9 cellular contexts compared by ENCODE assay signal in the genomic region with DNA sequence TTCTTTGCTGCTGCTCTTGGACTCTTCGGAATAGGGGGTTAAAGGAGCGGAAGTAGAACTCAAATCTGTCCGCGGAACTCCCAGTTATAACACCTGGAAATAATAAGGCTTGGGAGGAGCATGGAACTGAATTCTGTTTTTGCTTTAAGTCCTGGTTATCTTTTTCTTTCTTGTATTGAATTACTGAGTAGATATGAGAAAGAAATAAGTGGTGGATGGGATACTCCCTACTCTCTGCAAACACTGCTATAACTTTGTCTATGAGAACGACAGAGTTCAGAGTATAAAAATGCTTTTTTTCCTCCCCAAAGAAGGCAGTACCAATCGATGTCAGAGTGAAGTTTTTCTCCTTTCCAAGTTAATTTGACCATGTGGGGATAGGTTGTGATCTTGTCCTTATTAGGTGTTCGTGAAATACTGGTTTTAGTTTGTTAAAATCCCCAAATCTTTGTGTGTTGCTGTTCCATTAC. TPM values are rescaled to one million over a fixed set of nuclear protein-coding genes. Genes with fewer than 3 reads are reported as not detected.
DNase-seq lines count a peak whose midpoint lies in the region; ATAC-seq, FAIRE-seq and TF ChIP-seq lines count a peak whose summit lies in the region.
"Had no signal": no experiment of that assay in that cellular context is flagged by ENCODE, and none has a peak within 500 bp of the region (broad histone marks: within the 10 kb centered on the region; RNA-seq: fewer than 3 reads in every experiment).

No MANE protein-coding gene starts in this region.

- TF ChIP-seq CTCF in K562 (IDR thresholded peaks at IDR 0.05 in 2 of 3, conservative IDR thresholded peaks at IDR 0.05 in 1 of 3; ENCODE audit: insufficient read depth in 2 of 3, low read depth in 1 of 3, low read length in 3 of 3) = no peak
- TF ChIP-seq CTCF in kidney (IDR thresholded peaks at IDR 0.05; ENCODE audit: borderline replicate concordance, extremely low read depth, insufficient read depth) = no peak

- peaks cover 81% of the 10 kb centered on the region for H3K79me2 ChIP-seq in K562 (ENCODE audit: control insufficient read depth, insufficient read depth, low read length)

- in situ Hi-C loops in K562 (cut with MboI) = no loop called here

- no peak for TF ChIP-seq POLR2A in K562 (conservative IDR thresholded peaks at IDR 0.05)

- DNase-seq in SKM-1 treated with dmso at 0.1 percent for 144 hours (lab: John Stamatoyannopoulos, UW; ENCODE audit: unreplicated experiment) = peak; percentile 11
- no peak for DNase-seq in SKM-1 (lab: John Stamatoyannopoulos, UW; ENCODE audit: unreplicated experiment)
- peak; percentile 64 for DNase-seq in NCI-H2171 treated with DMSO at 0.1 percent for 48 hours (lab: John Stamatoyannopoulos, UW)
- peak in 1 of 4 experiments; percentile 38 for DNase-seq in K562 (ENCODE audit: extremely low read depth in 1 of 4, low spot score in 3 of 4)
- DNase-seq in kidney = no peak
- DNase-seq in stromal cell of bone marrow (ENCODE audit: low read depth) = peak; percentile 43
- no peak for DNase-seq in COR-L47 (lab: John Stamatoyannopoulos, UW)

- H3K9me1 ChIP-seq in K562 (ENCODE audit: control insufficient read depth, insufficient read depth, low read length) = no peaks in the 10 kb centered on the region

- H2AFZ ChIP-seq in K562 (ENCODE audit: low read depth, low read length) = peak overlapping the region; percentile 43

- WGBS in K562 (ENCODE audit: insufficient coverage, low coverage, missing lambda C conversion rate) = 4% methylated on average over 6 of the region's 7 CpGs

- POLR2A ChIA-PET in K562 (lab: Yijun Ruan, JAX) = no interaction called here

- ATAC-seq in K562 = no peak
- ATAC-seq in HG03039 (IDR thresholded peaks at IDR 0.05; ENCODE audit: unreplicated experiment) = no peak

- intact Hi-C loops in K562 (cut with micrococcal nuclease) (loop anchor here (5.0 kb wide), 2 partner anchors 67 to 142 kb away; no protein-coding TSS in a partner anchor), kidney (cut with DNase I) (no loop called here)

- no peaks in the 10 kb centered on the region for H3K27me3 ChIP-seq in K562 (ENCODE audit: control insufficient read depth in 2 of 2, insufficient read depth in 2 of 2, low read length in 2 of 2)

- no peaks in the 10 kb centered on the region for H4K20me1 ChIP-seq in K562 (replicated peaks; ENCODE audit: control insufficient read depth, insufficient read depth, low read length)

- no peak for TF ChIP-seq RAD21 in K562 (CRISPR knock-in tag; conservative IDR thresholded peaks at IDR 0.05 in 1 of 2, IDR thresholded peaks at IDR 0.05 in 1 of 2)

- CTCF ChIA-PET in K562 (lab: Yijun Ruan, JAX; ENCODE audit: low intra/inter-chr PET ratio) = no interaction called here

- peaks cover 0 to 12% of the 10 kb centered on the region in 2 experiments; a peak in 3 of 5 replicates for H3K4me1 ChIP-seq in K562 (replicated peaks in 1 of 2; ENCODE audit: control insufficient read depth in 2 of 2, insufficient read depth in 2 of 2, low read length in 2 of 2)
- H3K4me1 ChIP-seq in kidney (ENCODE audit: control insufficient read depth in 1 of 2, insufficient read depth in 1 of 2, low read depth in 1 of 2, low read length in 2 of 2) = peaks cover 2 to 12% of the 10 kb centered on the region in 2 donors

- H3K36me3 ChIP-seq in K562 (ENCODE audit: control insufficient read depth, insufficient read depth, low read length) (peaks cover 4% of the 10 kb centered on the region; the same call in 1 of the 3 replicates), kidney (ENCODE audit: control insufficient read depth in 1 of 2, insufficient read depth in 2 of 2, low read length in 2 of 2) (no peaks in the 10 kb centered on the region)

- H3K9me3 ChIP-seq in K562 (replicated peaks; ENCODE audit: control insufficient read depth, insufficient read depth, low read depth, low read length) (peaks cover 3% of the 10 kb centered on the region; the same call in 1 of the 2 replicates), kidney (ENCODE audit: control insufficient read depth in 1 of 2, low read length in 2 of 2) (peaks cover 0 to under 1% of the 10 kb centered on the region in 2 donors)

- H3K27ac ChIP-seq in K562 (ENCODE audit: extremely low read depth, low read depth, low read length) = peak overlapping the region; percentile 87
- peak overlapping the region; percentile 86 to 88 for H3K27ac ChIP-seq in kidney (ENCODE audit: low read depth in 2 of 2, low read length in 2 of 2)

- FAIRE-seq in K562 (lab: Jason Lieb, UNC) (no peak), kidney (lab: Jason Lieb, UNC) (no peak)
- FAIRE-seq: frontal cortex had no signal

- TSS peak; percentile 53 for BruUV-seq in K562 (replicated peaks; lab: Mats Ljungman, UMichigan)

- peak overlapping the region; percentile 80 for H3K4me2 ChIP-seq in K562 (ENCODE audit: insufficient read depth, low read length)

- H3K4me3 ChIP-seq in K562 = peak overlapping the region; percentile 95
- H3K4me3 ChIP-seq in kidney (ENCODE audit: low read length in 2 of 2) = peak overlapping the region; percentile 56 to 63

- TF ChIP-seq EP300 in K562 (IDR thresholded peaks at IDR 0.05; ENCODE audit: low read length) = no peak

- peak overlapping the region; percentile 87 to 97; a peak in 3 of 4 replicates for H3K9ac ChIP-seq in K562 (ENCODE audit: insufficient read depth in 1 of 2, low read depth in 2 of 2, low read length in 2 of 2)
- peak overlapping the region in 1 of 2 donors; percentile 70 for H3K9ac ChIP-seq in kidney (ENCODE audit: low read length in 2 of 2)

TF ChIP-seq in K562, 482 proteins besides CTCF, POLR2A, EP300 and RAD21 (continues in another document):
- TF ChIP-seq, protein P1, sequence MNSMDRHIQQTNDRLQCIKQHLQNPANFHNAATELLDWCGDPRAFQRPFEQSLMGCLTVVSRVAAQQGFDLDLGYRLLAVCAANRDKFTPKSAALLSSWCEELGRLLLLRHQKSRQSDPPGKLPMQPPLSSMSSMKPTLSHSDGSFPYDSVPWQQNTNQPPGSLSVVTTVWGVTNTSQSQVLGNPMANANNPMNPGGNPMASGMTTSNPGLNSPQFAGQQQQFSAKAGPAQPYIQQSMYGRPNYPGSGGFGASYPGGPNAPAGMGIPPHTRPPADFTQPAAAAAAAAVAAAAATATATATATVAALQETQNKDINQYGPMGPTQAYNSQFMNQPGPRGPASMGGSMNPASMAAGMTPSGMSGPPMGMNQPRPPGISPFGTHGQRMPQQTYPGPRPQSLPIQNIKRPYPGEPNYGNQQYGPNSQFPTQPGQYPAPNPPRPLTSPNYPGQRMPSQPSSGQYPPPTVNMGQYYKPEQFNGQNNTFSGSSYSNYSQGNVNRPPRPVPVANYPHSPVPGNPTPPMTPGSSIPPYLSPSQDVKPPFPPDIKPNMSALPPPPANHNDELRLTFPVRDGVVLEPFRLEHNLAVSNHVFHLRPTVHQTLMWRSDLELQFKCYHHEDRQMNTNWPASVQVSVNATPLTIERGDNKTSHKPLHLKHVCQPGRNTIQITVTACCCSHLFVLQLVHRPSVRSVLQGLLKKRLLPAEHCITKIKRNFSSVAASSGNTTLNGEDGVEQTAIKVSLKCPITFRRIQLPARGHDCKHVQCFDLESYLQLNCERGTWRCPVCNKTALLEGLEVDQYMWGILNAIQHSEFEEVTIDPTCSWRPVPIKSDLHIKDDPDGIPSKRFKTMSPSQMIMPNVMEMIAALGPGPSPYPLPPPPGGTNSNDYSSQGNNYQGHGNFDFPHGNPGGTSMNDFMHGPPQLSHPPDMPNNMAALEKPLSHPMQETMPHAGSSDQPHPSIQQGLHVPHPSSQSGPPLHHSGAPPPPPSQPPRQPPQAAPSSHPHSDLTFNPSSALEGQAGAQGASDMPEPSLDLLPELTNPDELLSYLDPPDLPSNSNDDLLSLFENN (IDR thresholded peaks at IDR 0.05; ENCODE audit: low read depth in 2 of 2, low read length in 2 of 2) = peak in 1 of 2 experiments; percentile 80; a peak in 1 of 4 replicates
- TF ChIP-seq, protein P2, sequence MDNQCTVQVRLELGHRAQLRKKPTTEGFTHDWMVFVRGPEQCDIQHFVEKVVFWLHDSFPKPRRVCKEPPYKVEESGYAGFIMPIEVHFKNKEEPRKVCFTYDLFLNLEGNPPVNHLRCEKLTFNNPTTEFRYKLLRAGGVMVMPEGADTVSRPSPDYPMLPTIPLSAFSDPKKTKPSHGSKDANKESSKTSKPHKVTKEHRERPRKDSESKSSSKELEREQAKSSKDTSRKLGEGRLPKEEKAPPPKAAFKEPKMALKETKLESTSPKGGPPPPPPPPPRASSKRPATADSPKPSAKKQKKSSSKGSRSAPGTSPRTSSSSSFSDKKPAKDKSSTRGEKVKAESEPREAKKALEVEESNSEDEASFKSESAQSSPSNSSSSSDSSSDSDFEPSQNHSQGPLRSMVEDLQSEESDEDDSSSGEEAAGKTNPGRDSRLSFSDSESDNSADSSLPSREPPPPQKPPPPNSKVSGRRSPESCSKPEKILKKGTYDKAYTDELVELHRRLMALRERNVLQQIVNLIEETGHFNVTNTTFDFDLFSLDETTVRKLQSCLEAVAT (IDR thresholded peaks at IDR 0.05) = peak in 1 of 2 experiments; percentile 98; a peak in 2 of 4 replicates
- no peak for TF ChIP-seq TEAD2 (tag; IDR thresholded peaks at IDR 0.05)
- no peak for TF ChIP-seq MAZ (CRISPR knock-in tag; conservative IDR thresholded peaks at IDR 0.05 in 1 of 2, IDR thresholded peaks at IDR 0.05 in 1 of 2)
- TF ChIP-seq SMARCB1 (IDR thresholded peaks at IDR 0.05; ENCODE audit: insufficient read length, low read depth) = no peak
- peak; percentile 98 for TF ChIP-seq ZBTB17 (CRISPR knock-in tag; IDR thresholded peaks at IDR 0.05)
- 0 out of 2 replicates have a peak, but pooled peaks have one; percentile 13 for TF ChIP-seq ZNF384 (IDR thresholded peaks at IDR 0.05; ENCODE audit: low read depth, low read length)

RNA-seq across cellular contexts. Expression of a gene that starts 1.2 kb away (rescaled TPM):
- 52.2 and 109 TPM in 2 replicates for total RNA-seq in K562 (2011; cell fraction: chromatin; rRNA removed; ENCODE audit: low replicate concordance)
- total RNA-seq in K562 (2011; cell fraction: nucleolus; rRNA removed) = 26.7 and 28.7 TPM in 2 replicates
- 44.5 and 49.4 TPM in 2 replicates for total RNA-seq in K562 (2011; cell fraction: nucleoplasm; rRNA removed)
- total RNA-seq in K562 (2014; rRNA removed) = 13.0 and 14.7 TPM in 2 replicates
- 16.6 and 18.8 TPM in 2 replicates for total RNA-seq in K562 (2014; rRNA removed; fragmentation: Illumina TruSeq; extraction: Trizol)
- 16.9 and 17.0 TPM in 2 replicates for total RNA-seq in K562 (2015; rRNA removed; fragmentation: Illumina TruSeq; extraction: Trizol)
- 14.0 and 16.9 TPM in 2 replicates for total RNA-seq in K562 (2021)
- polyA plus RNA-seq in K562 (2011; rRNA removed) = 25.8 TPM in 2 replicates
- polyA plus RNA-seq in K562 (2011; cell fraction: cytosol; rRNA removed) = 11.2 and 19.1 TPM in 2 replicates
- 58.8 and 71.9 TPM in 2 replicates for polyA plus RNA-seq in K562 (2011; cell fraction: nucleus; rRNA removed)
- 8.3 and 8.5 TPM in 2 replicates for polyA plus RNA-seq in K562 (2012)
- 13.5 and 15.0 TPM in 2 replicates for polyA plus RNA-seq in K562 (2014; fragmentation: Illumina TruSeq; extraction: Trizol)
- 1 to 10 TPM; 3.2 to 4.2 TPM for polyA plus RNA-seq in K562 (2014; fragmentation: Nextera tagmentation; extraction: Ambion mirVana)
- polyA plus RNA-seq in K562 (2014; rRNA removed) = 10.9 and 14.1 TPM in 2 replicates
- polyA minus RNA-seq in K562 (2011; rRNA and poly(A)+ RNA removed) = 62.1 and 64.1 TPM in 2 replicates
- 17.9 and 20.6 TPM in 2 replicates for polyA minus RNA-seq in K562 (2011; cell fraction: cytosol; rRNA and poly(A)+ RNA removed)
- 53.4 and 84.0 TPM in 2 replicates for polyA minus RNA-seq in K562 (2011; cell fraction: nucleus; rRNA and poly(A)+ RNA removed)
- 21.1 TPM for total RNA-seq in kidney
- 2.9 TPM for polyA plus RNA-seq in kidney (ENCODE audit: insufficient read depth, low read depth, low replicate concordance)

Comparison
In these comparisons a context has a peak if more than half of its experiments do, and no peak if none do; other contexts are left out.
1. DNase-seq: peak in SKM-1 treated with dmso at 0.1 percent for 144 hours (single experiment), NCI-H2171 treated with DMSO at 0.1 percent for 48 hours (single experiment) and stromal cell of bone marrow (single experiment); none in SKM-1 (single experiment), kidney (single experiment) and COR-L47 (single experiment).